In genomic region chr10:64036306-64036930, GRCh38 we compare ENCODE assay signal across 21 cellular contexts.
A peak's percentile ranks its signal among the peaks of the same experiment; 100 is the strongest.
DNase-seq lines count a peak whose midpoint lies in the region; ATAC-seq and TF ChIP-seq lines count a peak whose summit lies in the region.
"Had no signal": no experiment of that assay in that cellular context is flagged by ENCODE, and none has a peak within 500 bp of the region (broad histone marks: within the 10 kb centered on the region; RNA-seq: fewer than 3 reads in every experiment).

No MANE protein-coding gene starts in this region.

- H3K4me3 ChIP-seq in breast epithelium (peak overlapping the region in 2 of 3 donors; percentile 25 to 43), stomach smooth muscle (ENCODE audit: low read length in 2 of 2) (peak overlapping the region; percentile 67 to 73)
- H3K4me3 ChIP-seq: A549, adrenal gland, K562, lung, uterus had no signal

- POLR2A ChIA-PET in MCF 10A (lab: Yijun Ruan, JAX) = no interaction called here

- peak overlapping the region; percentile 39 to 47 for H3K9ac ChIP-seq in stomach smooth muscle (ENCODE audit: low read length in 2 of 2)

- CTCF ChIA-PET in MCF 10A (lab: Yijun Ruan, JAX) = interaction anchor here (0.8 to 2.2 kb wide), 3 partner anchors 59 to 169 kb away, joined by 3 to 11 read pairs (median 6); no protein-coding TSS in a partner anchor

- no peaks in the 10 kb centered on the region for H3K27me3 Mint-ChIP-seq in MCF 10A (ENCODE audit: insufficient read depth, unreplicated experiment)

- H3K4me1 Mint-ChIP-seq in MCF 10A (ENCODE audit: insufficient read depth, unreplicated experiment) = peaks cover 19% of the 10 kb centered on the region

- no peak overlapping the region for H3K4me3 Mint-ChIP-seq in MCF 10A (ENCODE audit: unreplicated experiment)
- H3K4me3 Mint-ChIP-seq: CD8-positive, alpha-beta T cell; stimulated activated naive CD8-positive, alpha-beta T cell treated with anti-CD3 and anti-CD28 coated beads, Interleukin-15, amount 100 ng/mL, for 72 hours had no signal

- H3K36me3 ChIP-seq in breast epithelium (no peaks in the 10 kb centered on the region), stomach smooth muscle (ENCODE audit: control insufficient read depth in 2 of 2, insufficient read depth in 2 of 2, low read length in 2 of 2) (no peaks in the 10 kb centered on the region)
- H3K36me3 ChIP-seq: adrenal gland, uterus had no signal

- BruUV-seq in MCF 10A (replicated peaks; lab: Mats Ljungman, UMichigan) = no TSS peak

- no peak for TF ChIP-seq CTCF in breast epithelium (IDR thresholded peaks at IDR 0.05)
- TF ChIP-seq CTCF in MCF 10A (IDR thresholded peaks at IDR 0.05; ENCODE audit: unreplicated experiment) = no peak

- H3K27ac ChIP-seq in breast epithelium (no peak overlapping the region), stomach smooth muscle (ENCODE audit: low read length) (no peak overlapping the region)
- H3K27ac ChIP-seq: A549, adrenal gland, epithelial cell of prostate, HL-60, uterus had no signal

- H3K9me3 ChIP-seq in breast epithelium (no peaks in the 10 kb centered on the region), stomach smooth muscle (ENCODE audit: control insufficient read depth in 2 of 2, low read length in 2 of 2) (no peaks in the 10 kb centered on the region)
- H3K9me3 ChIP-seq: A549, adrenal gland, uterus had no signal

- no peaks in the 10 kb centered on the region for H3K9me3 Mint-ChIP-seq in MCF 10A (ENCODE audit: unreplicated experiment)
- H3K9me3 Mint-ChIP-seq: activated T-helper 2 cell treated with anti-CD3 and anti-CD28 coated beads, Interferon-gamma antibody, Interleukin-2, Interleukin-4, amounts not matched to agents 10 μg/mL and 5 μg/mL and 100 μg/mL, durations not matched to agents 14 hours and 24 hours and 36 hours; CD8-positive, alpha-beta T cell; stimulated activated naive CD8-positive, alpha-beta T cell treated with anti-CD3 and anti-CD28 coated beads, Interleukin-15, amount 100 ng/mL, for 72 hours had no signal

- DNase-seq in breast epithelium (ENCODE audit: low spot score in 2 of 2) = no peak
- DNase-seq in MCF 10A (ENCODE audit: unreplicated experiment) = no peak
- peak; percentile 90 for DNase-seq in cerebellar cortex (ENCODE audit: low spot score)
- peak; percentile 43 for DNase-seq in medulla oblongata (ENCODE audit: extremely low spot score)
- no peak for DNase-seq in stimulated activated CD4-positive, alpha-beta T cell treated with anti-CD3 and anti-CD28 coated beads, Interleukin-12 subunit alpha, Interleukin-12 subunit beta, amount 100 ng/mL, for 4 hours
- DNase-seq: adrenal gland; CD8-positive, alpha-beta T cell; HCEC 1CT; NCI-H1417 treated with DMSO at 0.1 percent for 48 hours; stimulated activated naive CD8-positive, alpha-beta T cell treated with anti-CD3 and anti-CD28 coated beads, Interleukin-15, amount 100 ng/mL, for 72 hours; uterus had no signal

- H3K27ac Mint-ChIP-seq in MCF 10A (ENCODE audit: low read depth, unreplicated experiment) = no peak overlapping the region
- H3K27ac Mint-ChIP-seq: activated T-helper 2 cell treated with anti-CD3 and anti-CD28 coated beads, Interferon-gamma antibody, Interleukin-2, Interleukin-4, amounts not matched to agents 10 μg/mL and 5 μg/mL and 100 μg/mL, durations not matched to agents 14 hours and 24 hours and 36 hours; CD8-positive, alpha-beta T cell; stimulated activated naive CD8-positive, alpha-beta T cell treated with anti-CD3 and anti-CD28 coated beads, Interleukin-15, amount 100 ng/mL, for 72 hours had no signal

- H3K36me3 Mint-ChIP-seq in MCF 10A (ENCODE audit: insufficient read depth, unreplicated experiment) = no peaks in the 10 kb centered on the region
- H3K36me3 Mint-ChIP-seq: CD8-positive, alpha-beta T cell had no signal

- peaks cover 0 to 11% of the 10 kb centered on the region in 2 donors for H3K4me1 ChIP-seq in breast epithelium
- peaks cover 25% of the 10 kb centered on the region for H3K4me1 ChIP-seq in stomach smooth muscle (ENCODE audit: control insufficient read depth, insufficient read depth, low read length)
- H3K4me1 ChIP-seq: A549, uterus had no signal

- no peak for TF ChIP-seq POLR2A in breast epithelium (IDR thresholded peaks at IDR 0.05)

- H3K27me3 ChIP-seq in breast epithelium (peaks cover 0 to 6% of the 10 kb centered on the region in 2 donors), stomach smooth muscle (ENCODE audit: control insufficient read depth in 1 of 2, insufficient read depth in 2 of 2, low read length in 2 of 2) (no peaks in the 10 kb centered on the region)
- H3K27me3 ChIP-seq: adrenal gland, uterus had no signal

- intact Hi-C loops in breast epithelium (cut with DNase I; ENCODE audit: low total_unique reads) (no loop called here), MCF 10A (cut with micrococcal nuclease) (no loop called here)

- ATAC-seq in GM18868 (IDR thresholded peaks at IDR 0.05; ENCODE audit: unreplicated experiment) = no peak
- ATAC-seq in HG02840 (IDR thresholded peaks at IDR 0.05; ENCODE audit: low FRiP score, unreplicated experiment) = no peak
- ATAC-seq: A549; CD8-positive, alpha-beta T cell; K562; right cardiac atrium; stimulated activated naive CD8-positive, alpha-beta T cell treated with anti-CD3 and anti-CD28 coated beads, Interleukin-15, amount 100 ng/mL, for 72 hours had no signal

Comparison
In these comparisons a context has a peak if more than half of its experiments do, and no peak if none do; other contexts are left out.
1. DNase-seq: peak in cerebellar cortex (single experiment) and medulla oblongata (single experiment); none in breast epithelium (0 of 2), MCF 10A (single experiment) and stimulated activated CD4-positive, alpha-beta T cell treated with anti-CD3 and anti-CD28 coated beads, Interleukin-12 subunit alpha, Interleukin-12 subunit beta, amount 100 ng/mL, for 4 hours (single experiment).